Comparison of ENCODE assay signal across 29 cellular contexts in the genomic region with DNA sequence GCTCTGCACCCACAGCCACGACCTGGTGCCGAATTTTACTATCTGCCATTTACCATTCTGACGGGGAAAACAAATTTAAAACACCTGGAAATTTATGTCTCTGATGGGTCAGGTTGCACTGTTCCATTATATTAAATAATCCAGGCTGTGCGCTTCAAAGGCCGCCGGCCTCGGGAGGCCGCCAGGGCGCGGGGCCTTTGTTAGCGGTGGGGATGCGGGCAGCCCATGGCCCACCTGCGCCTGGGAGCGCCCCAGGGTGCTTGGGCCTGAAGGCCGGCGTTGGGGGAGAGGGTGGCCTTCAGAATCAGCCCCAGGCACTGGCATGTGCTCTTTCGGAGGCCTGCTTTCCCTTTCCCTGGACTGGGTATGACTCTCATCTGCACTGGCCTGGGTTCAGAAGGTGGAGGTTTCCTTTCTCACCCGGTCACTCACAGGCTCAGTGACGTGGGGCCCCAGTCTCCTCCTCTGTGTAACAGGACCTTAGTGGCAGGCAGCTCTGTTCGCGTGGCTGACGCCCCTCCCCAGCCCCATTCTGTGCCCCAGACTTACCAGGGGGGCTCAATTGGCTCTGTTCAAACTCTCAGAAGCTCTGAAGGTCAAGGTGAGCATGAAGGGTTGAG.
"Had no signal": no experiment of that assay in that cellular context is flagged by ENCODE, and none has a peak within 500 bp of the region (broad histone marks: within the 10 kb centered on the region; RNA-seq: fewer than 3 reads in every experiment).

No MANE protein-coding gene starts in this region.

- FAIRE-seq: small intestine, urothelium cell line had no signal

- DNase-seq: naive thymus-derived CD4-positive, alpha-beta T cell; natural killer cell; occipital lobe; ovary; posterior cingulate gyrus; psoas muscle; right cardiac atrium; right lobe of liver; sigmoid colon; small intestine; stimulated activated CD4-positive, alpha-beta T cell treated with anti-CD3 and anti-CD28 coated beads, Interleukin-15, amount 100 ng/mL, for 24 hours; stimulated activated CD4-positive, alpha-beta T cell treated with anti-CD3 and anti-CD28 coated beads, Interleukin-2, amount 100 ng/mL, for 24 hours; stimulated activated CD4-positive, alpha-beta T cell treated with anti-CD3 and anti-CD28 coated beads, Interleukin-2, amount 100 ng/mL, for 48 hours; stimulated activated CD4-positive, alpha-beta T cell treated with anti-CD3 and anti-CD28 coated beads, Interleukin-4, amount 100 ng/mL, for 24 hours; stimulated activated naive B cell treated with anti-CD40 and anti-IgM and Interleukin-4, amounts not matched to agents 10 μg/mL and 1 μg/mL and 100 μg/mL, for 72 hours; stimulated activated naive CD4-positive, alpha-beta T cell treated with Interleukin-2 at 50 U/mL for 16 hours; stomach; thyroid gland; trophoblast cell had no signal

- H3K4me1 ChIP-seq: parathyroid adenoma, thyroid gland, tibial nerve, vagina had no signal

- H3K4me3 Mint-ChIP-seq: naive thymus-derived CD4-positive, alpha-beta T cell; natural killer cell; nephron; neural crest cell; stimulated activated effector memory CD8-positive, alpha-beta T cell treated with anti-CD3 and anti-CD28 coated beads, Interleukin-12 subunit alpha, Interleukin-12 subunit beta, amount 100 ng/mL, for 72 hours; stimulated activated naive B cell treated with anti-CD40 and anti-IgM and Interleukin-4, amounts not matched to agents 10 μg/mL and 1 μg/mL and 100 μg/mL, for 72 hours had no signal

- H3K4me3 ChIP-seq: ovary, psoas muscle, right lobe of liver, sigmoid colon, stomach, thoracic aorta, thyroid gland, tibial nerve, upper lobe of left lung, vagina had no signal

- H3K4me1 Mint-ChIP-seq: naive thymus-derived CD4-positive, alpha-beta T cell; natural killer cell; neural crest cell; stimulated activated effector memory CD8-positive, alpha-beta T cell treated with anti-CD3 and anti-CD28 coated beads, Interleukin-12 subunit alpha, Interleukin-12 subunit beta, amount 100 ng/mL, for 72 hours had no signal

- H3K36me3 Mint-ChIP-seq: naive thymus-derived CD4-positive, alpha-beta T cell; natural killer cell; stimulated activated effector memory CD8-positive, alpha-beta T cell treated with anti-CD3 and anti-CD28 coated beads, Interleukin-12 subunit alpha, Interleukin-12 subunit beta, amount 100 ng/mL, for 72 hours; stimulated activated naive B cell treated with anti-CD40 and anti-IgM and Interleukin-4, amounts not matched to agents 10 μg/mL and 1 μg/mL and 100 μg/mL, for 72 hours had no signal

- H2AFZ ChIP-seq: parathyroid adenoma had no signal

- H3K27ac ChIP-seq: ovary, parathyroid adenoma, psoas muscle, right lobe of liver, sigmoid colon, stomach, thoracic aorta, thyroid gland, tibial nerve, upper lobe of left lung, vagina had no signal

- H3K9me3 ChIP-seq: ovary, psoas muscle, right lobe of liver, sigmoid colon, stomach, thoracic aorta, thyroid gland, tibial nerve, upper lobe of left lung, vagina had no signal

- ATAC-seq: naive thymus-derived CD4-positive, alpha-beta T cell; natural killer cell; psoas muscle; right cardiac atrium; right lobe of liver; stimulated activated effector memory CD8-positive, alpha-beta T cell treated with anti-CD3 and anti-CD28 coated beads, Interleukin-12 subunit alpha, Interleukin-12 subunit beta, amount 100 ng/mL, for 72 hours; stimulated activated naive B cell treated with anti-CD40 and anti-IgM and Interleukin-4, amounts not matched to agents 10 μg/mL and 1 μg/mL and 100 μg/mL, for 72 hours had no signal

- H3K27me3 ChIP-seq: ovary, right lobe of liver, sigmoid colon, stomach, thyroid gland, tibial nerve, upper lobe of left lung, vagina had no signal

- H3K79me2 ChIP-seq: parathyroid adenoma had no signal

- H3K36me3 ChIP-seq: ovary, right lobe of liver, sigmoid colon, stomach, thoracic aorta, thyroid gland, tibial nerve, upper lobe of left lung, vagina had no signal

- H3K9me3 Mint-ChIP-seq: natural killer cell; nephron; neural crest cell; stimulated activated effector memory CD8-positive, alpha-beta T cell treated with anti-CD3 and anti-CD28 coated beads, Interleukin-12 subunit alpha, Interleukin-12 subunit beta, amount 100 ng/mL, for 72 hours; stimulated activated naive B cell treated with anti-CD40 and anti-IgM and Interleukin-4, amounts not matched to agents 10 μg/mL and 1 μg/mL and 100 μg/mL, for 72 hours had no signal

- H3K27ac Mint-ChIP-seq: naive thymus-derived CD4-positive, alpha-beta T cell; natural killer cell; nephron; progenitor cell of endocrine pancreas; stimulated activated effector memory CD8-positive, alpha-beta T cell treated with anti-CD3 and anti-CD28 coated beads, Interleukin-12 subunit alpha, Interleukin-12 subunit beta, amount 100 ng/mL, for 72 hours; stimulated activated naive B cell treated with anti-CD40 and anti-IgM and Interleukin-4, amounts not matched to agents 10 μg/mL and 1 μg/mL and 100 μg/mL, for 72 hours had no signal

- H3K9ac ChIP-seq: parathyroid adenoma had no signal
